21 cellular contexts compared by ENCODE assay signal in genomic region chr17:7910711-7911110, GRCh38. TPM values are rescaled to one million over a fixed set of nuclear protein-coding genes. Genes with fewer than 3 reads are reported as not detected.
DNase-seq lines count a peak whose midpoint lies in the region; ATAC-seq and TF ChIP-seq lines count a peak whose summit lies in the region.
"Had no signal": no experiment of that assay in that cellular context is flagged by ENCODE, and none has a peak within 500 bp of the region (broad histone marks: within the 10 kb centered on the region; RNA-seq: fewer than 3 reads in every experiment).

No MANE protein-coding gene starts in this region.

- H3K9me3 Mint-ChIP-seq in T-helper 2 cell treated with Interferon-gamma antibody and Interleukin-4, amounts not matched to agents 5 μg/mL and 100 μg/mL, for 36 hours = no peaks in the 10 kb centered on the region
- H3K9me3 Mint-ChIP-seq in natural killer cell treated with Interleukin-12 subunit alpha and Interleukin-12 subunit beta and Interleukin-15 and Interleukin-18, amount 100 ng/mL, for 72 hours = no peaks in the 10 kb centered on the region
- H3K9me3 Mint-ChIP-seq in natural killer cell = no peaks in the 10 kb centered on the region
- no peaks in the 10 kb centered on the region for H3K9me3 Mint-ChIP-seq in brain
- no peaks in the 10 kb centered on the region for H3K9me3 Mint-ChIP-seq in stimulated activated effector memory CD8-positive, alpha-beta T cell treated with anti-CD3 and anti-CD28 coated beads, Interleukin-12 subunit alpha, Interleukin-12 subunit beta, amount 100 ng/mL, for 72 hours
- H3K9me3 Mint-ChIP-seq: HFFc6 had no signal

- intact Hi-C loops in natural killer cell (cut with micrococcal nuclease) = loop anchor here (5.0 kb wide), 1 partner anchor 48 kb away; no protein-coding TSS in a partner anchor

- peaks cover 21% of the 10 kb centered on the region for H3K4me1 Mint-ChIP-seq in T-helper 2 cell treated with Interferon-gamma antibody and Interleukin-4, amounts not matched to agents 5 μg/mL and 100 μg/mL, for 36 hours (ENCODE audit: low read depth)
- H3K4me1 Mint-ChIP-seq in natural killer cell treated with Interleukin-12 subunit alpha and Interleukin-12 subunit beta and Interleukin-15 and Interleukin-18, amount 100 ng/mL, for 72 hours (ENCODE audit: low read depth in 2 of 2) = peaks cover 17 to 18% of the 10 kb centered on the region in 2 donors
- H3K4me1 Mint-ChIP-seq in natural killer cell = peaks cover 19 to 20% of the 10 kb centered on the region in 2 donors
- H3K4me1 Mint-ChIP-seq in brain = peaks cover 22% of the 10 kb centered on the region
- H3K4me1 Mint-ChIP-seq in stimulated activated effector memory CD8-positive, alpha-beta T cell treated with anti-CD3 and anti-CD28 coated beads, Interleukin-12 subunit alpha, Interleukin-12 subunit beta, amount 100 ng/mL, for 72 hours = peaks cover 33% of the 10 kb centered on the region

- H3K27ac Mint-ChIP-seq in T-helper 2 cell treated with Interferon-gamma antibody and Interleukin-4, amounts not matched to agents 5 μg/mL and 100 μg/mL, for 36 hours = peak overlapping the region; percentile 29
- H3K27ac Mint-ChIP-seq in natural killer cell treated with Interleukin-12 subunit alpha and Interleukin-12 subunit beta and Interleukin-15 and Interleukin-18, amount 100 ng/mL, for 72 hours = peak overlapping the region; percentile 5 to 6
- H3K27ac Mint-ChIP-seq in natural killer cell (peak overlapping the region in 1 of 2 donors; percentile 21), brain (peak overlapping the region in 3 of 5 experiments; percentile 0 to 24 (median 20))
- H3K27ac Mint-ChIP-seq in stimulated activated effector memory CD8-positive, alpha-beta T cell treated with anti-CD3 and anti-CD28 coated beads, Interleukin-12 subunit alpha, Interleukin-12 subunit beta, amount 100 ng/mL, for 72 hours = peak overlapping the region; percentile 90
- H3K27ac Mint-ChIP-seq: HFFc6 had no signal

- no peak for DNase-seq in T-helper 2 cell treated with Interferon-gamma antibody and Interleukin-4, amounts not matched to agents 5 μg/mL and 100 μg/mL, for 36 hours (ENCODE audit: low spot score)
- DNase-seq in T-helper 2 cell (no peak), natural killer cell (no peak), COLO829 (ENCODE audit: low spot score) (no peak)
- DNase-seq in natural killer cell treated with Interleukin-12 subunit alpha and Interleukin-12 subunit beta and Interleukin-15 and Interleukin-18, amount 100 ng/mL, for 72 hours (ENCODE audit: low spot score) = no peak
- DNase-seq in stimulated activated effector memory CD8-positive, alpha-beta T cell treated with anti-CD3 and anti-CD28 coated beads, Interleukin-12 subunit alpha, Interleukin-12 subunit beta, amount 100 ng/mL, for 72 hours (ENCODE audit: low spot score in 2 of 2) = no peak
- no peak for DNase-seq in activated CD4-positive, CD25-positive, alpha-beta regulatory T cell (lab: John Stamatoyannopoulos, UW)
- DNase-seq: 8988T, DMS79, H7, HFFc6, Kasumi-1, MG63, NCI-H1417, NCI-H1694 treated with DMSO at 0.1 percent for 48 hours, NCI-H2081 treated with DMSO at 0.1 percent for 48 hours, NCI-H2171 treated with DMSO at 0.1 percent for 48 hours, NCI-H524 treated with DMSO at 0.1 percent for 48 hours, NCI-H82 had no signal

- no peaks in the 10 kb centered on the region for H3K27me3 Mint-ChIP-seq in T-helper 2 cell treated with Interferon-gamma antibody and Interleukin-4, amounts not matched to agents 5 μg/mL and 100 μg/mL, for 36 hours (ENCODE audit: low read depth)
- no peaks in the 10 kb centered on the region for H3K27me3 Mint-ChIP-seq in natural killer cell treated with Interleukin-12 subunit alpha and Interleukin-12 subunit beta and Interleukin-15 and Interleukin-18, amount 100 ng/mL, for 72 hours
- H3K27me3 Mint-ChIP-seq in natural killer cell (ENCODE audit: low read depth in 2 of 2) = no peaks in the 10 kb centered on the region
- no peaks in the 10 kb centered on the region for H3K27me3 Mint-ChIP-seq in brain

- no peak overlapping the region for H3K4me3 Mint-ChIP-seq in T-helper 2 cell treated with Interferon-gamma antibody and Interleukin-4, amounts not matched to agents 5 μg/mL and 100 μg/mL, for 36 hours
- no peak overlapping the region for H3K4me3 Mint-ChIP-seq in natural killer cell treated with Interleukin-12 subunit alpha and Interleukin-12 subunit beta and Interleukin-15 and Interleukin-18, amount 100 ng/mL, for 72 hours
- H3K4me3 Mint-ChIP-seq in natural killer cell = no peak overlapping the region
- no peak overlapping the region for H3K4me3 Mint-ChIP-seq in brain
- no peak overlapping the region for H3K4me3 Mint-ChIP-seq in stimulated activated effector memory CD8-positive, alpha-beta T cell treated with anti-CD3 and anti-CD28 coated beads, Interleukin-12 subunit alpha, Interleukin-12 subunit beta, amount 100 ng/mL, for 72 hours
- H3K4me3 Mint-ChIP-seq: HFFc6 had no signal

- TF ChIP-seq CTCF in natural killer cell (IDR thresholded peaks at IDR 0.05) (no peak), brain (conservative IDR thresholded peaks at IDR 0.05) (no peak)

- ATAC-seq in natural killer cell treated with Interleukin-12 subunit alpha and Interleukin-12 subunit beta and Interleukin-15 and Interleukin-18, amount 100 ng/mL, for 72 hours = no peak
- ATAC-seq in natural killer cell = no peak
- no peak for ATAC-seq in stimulated activated effector memory CD8-positive, alpha-beta T cell treated with anti-CD3 and anti-CD28 coated beads, Interleukin-12 subunit alpha, Interleukin-12 subunit beta, amount 100 ng/mL, for 72 hours
- ATAC-seq: Panc1 had no signal

- H3K36me3 Mint-ChIP-seq in T-helper 2 cell treated with Interferon-gamma antibody and Interleukin-4, amounts not matched to agents 5 μg/mL and 100 μg/mL, for 36 hours (ENCODE audit: low read depth) = peaks cover 51% of the 10 kb centered on the region
- H3K36me3 Mint-ChIP-seq in natural killer cell treated with Interleukin-12 subunit alpha and Interleukin-12 subunit beta and Interleukin-15 and Interleukin-18, amount 100 ng/mL, for 72 hours = peaks cover 22% of the 10 kb centered on the region
- H3K36me3 Mint-ChIP-seq in natural killer cell (peaks cover 8% of the 10 kb centered on the region), brain (peaks cover 53% of the 10 kb centered on the region)
- H3K36me3 Mint-ChIP-seq in stimulated activated effector memory CD8-positive, alpha-beta T cell treated with anti-CD3 and anti-CD28 coated beads, Interleukin-12 subunit alpha, Interleukin-12 subunit beta, amount 100 ng/mL, for 72 hours = no peaks in the 10 kb centered on the region

RNA-seq across cellular contexts. Expression of gene RNF227, which starts 5.4 kb away (rescaled TPM):
- 1 to 10 TPM; 2.5 to 4.7 TPM for total RNA-seq in natural killer cell treated with Interleukin-12 subunit alpha and Interleukin-12 subunit beta and Interleukin-15 and Interleukin-18, amount 100 ng/mL, for 72 hours
- 1 to 10 TPM; 3.6 to 5.9 (median 4.7) TPM for total RNA-seq in natural killer cell
- polyA plus RNA-seq in brain (ENCODE audit: insufficient read depth, low read depth, low replicate concordance) = 5.3 TPM

RNA-seq across cellular contexts. Expression of gene KCNAB3, which starts 18.9 kb away (rescaled TPM):
- 10 to 100 TPM in 1 of 2 donors, 1 to 10 TPM in 1; 8.9 to 14.6 TPM for total RNA-seq in natural killer cell treated with Interleukin-12 subunit alpha and Interleukin-12 subunit beta and Interleukin-15 and Interleukin-18, amount 100 ng/mL, for 72 hours
- total RNA-seq in natural killer cell = 10 to 100 TPM in 1 of 3 donors, 1 to 10 TPM in 2; 7.9 to 11.7 (median 9.3) TPM
- 7.5 TPM for polyA plus RNA-seq in brain (ENCODE audit: insufficient read depth, low read depth, low replicate concordance)
- total RNA-seq: H7 had no signal

RNA-seq across cellular contexts. Expression of gene TRAPPC1, which starts 21.0 kb away (rescaled TPM):
- total RNA-seq in natural killer cell treated with Interleukin-12 subunit alpha and Interleukin-12 subunit beta and Interleukin-15 and Interleukin-18, amount 100 ng/mL, for 72 hours = 100 to 1,000 TPM; 162 to 217 TPM
- 100 to 1,000 TPM; 122 to 144 (median 135) TPM for total RNA-seq in natural killer cell
- polyA plus RNA-seq in brain (ENCODE audit: insufficient read depth, low read depth, low replicate concordance) = 236 TPM

RNA-seq across cellular contexts. Expression of gene CNTROB, which starts 21.3 kb away (rescaled TPM):
- 10 to 100 TPM; 32.6 to 74.6 TPM for total RNA-seq in natural killer cell treated with Interleukin-12 subunit alpha and Interleukin-12 subunit beta and Interleukin-15 and Interleukin-18, amount 100 ng/mL, for 72 hours
- 10 to 100 TPM; 36.3 to 49.8 (median 45.2) TPM for total RNA-seq in natural killer cell
- 42.7 TPM for polyA plus RNA-seq in brain (ENCODE audit: insufficient read depth, low read depth, low replicate concordance)

RNA-seq across cellular contexts. Expression of gene CHD3, which starts 22.1 kb away (rescaled TPM):
- 100 to 1,000 TPM; 106 to 192 TPM for total RNA-seq in natural killer cell treated with Interleukin-12 subunit alpha and Interleukin-12 subunit beta and Interleukin-15 and Interleukin-18, amount 100 ng/mL, for 72 hours
- 100 to 1,000 TPM; 215 to 275 (median 218) TPM for total RNA-seq in natural killer cell
- polyA plus RNA-seq in brain (ENCODE audit: insufficient read depth, low read depth, low replicate concordance) = 76.2 TPM
